ENCODE assay signal across 9 cellular contexts in genomic region chr7:117014673-117015133, GRCh38.
A peak's percentile ranks its signal among the peaks of the same experiment; 100 is the strongest.
DNase-seq lines count a peak whose midpoint lies in the region; ATAC-seq and TF ChIP-seq lines count a peak whose summit lies in the region.
"Had no signal": no experiment of that assay in that cellular context is flagged by ENCODE, and none has a peak within 500 bp of the region (broad histone marks: within the 10 kb centered on the region; RNA-seq: fewer than 3 reads in every experiment).

No MANE protein-coding gene starts in this region.

- H3K79me2 ChIP-seq in H9 (ENCODE audit: insufficient read depth, low read length) = no peaks in the 10 kb centered on the region; the same call in 1 of the 2 replicates

- H3K9me3 Mint-ChIP-seq in H9 = no peaks in the 10 kb centered on the region
- H3K9me3 Mint-ChIP-seq: activated naive CD4-positive, alpha-beta T cell treated with anti-CD3 and anti-CD28 coated beads, Interleukin-2, amount 50 U/mL, for 24 hours had no signal

- no peak overlapping the region for H3K27ac Mint-ChIP-seq in H9
- H3K27ac Mint-ChIP-seq: activated naive CD4-positive, alpha-beta T cell treated with anti-CD3 and anti-CD28 coated beads, Interleukin-2, amount 50 U/mL, for 24 hours had no signal

- WGBS in psoas muscle, 3 donors = 0 to 6% (median 2%) methylated on average over 6 of the region's 6 CpGs
- no CpG with 5 or more reads among the region's 6 CpGs for WGBS in H9 (ENCODE audit: extremely low coverage, insufficient read length, low lambda C conversion rate)

- H3K36me3 Mint-ChIP-seq in H9 (ENCODE audit: insufficient read depth in 1 of 3, low read depth in 3 of 3) = no peaks in the 10 kb centered on the region
- H3K36me3 Mint-ChIP-seq: activated naive CD4-positive, alpha-beta T cell treated with anti-CD3 and anti-CD28 coated beads, Interleukin-2, amount 50 U/mL, for 24 hours had no signal

- H3K36me3 ChIP-seq in SK-N-MC (ENCODE audit: insufficient read depth, low read length) (no peaks in the 10 kb centered on the region), psoas muscle (ENCODE audit: insufficient read depth in 1 of 2, low read depth in 1 of 2) (no peaks in the 10 kb centered on the region)

- H3K4me1 Mint-ChIP-seq in H9 = peaks cover 0 to 8% of the 10 kb centered on the region in 2 experiments; a peak in 3 of 4 replicates

- H3K18ac ChIP-seq in H9 (ENCODE audit: insufficient read length, low read depth, low read length) = no peak overlapping the region

- H3K4me3 ChIP-seq in SK-N-MC = peak overlapping the region; percentile 12; the same call in 1 of the 2 replicates
- peak overlapping the region; percentile 19 for H3K4me3 ChIP-seq in fibroblast of villous mesenchyme (ENCODE audit: low read depth, low read length)
- H3K4me3 ChIP-seq in psoas muscle = peak overlapping the region; percentile 61

- no peak overlapping the region for H2BK5ac ChIP-seq in H9 (ENCODE audit: insufficient read length, low read length)

- no peak overlapping the region for H4K8ac ChIP-seq in H9 (replicated peaks; ENCODE audit: insufficient read length, low read depth, low read length)

- intact Hi-C loops in psoas muscle (cut with DNase I) = loop anchor here in 1 of 2 donors (5.0 kb wide), 1 partner anchor 37 kb away; no protein-coding TSS in a partner anchor

- no peak overlapping the region for H3K14ac ChIP-seq in H9 (ENCODE audit: insufficient read depth, low read length)

- no peak overlapping the region for H3T11ph ChIP-seq in H9 (ENCODE audit: low read length)

- no peak overlapping the region for H3K56ac ChIP-seq in H9 (ENCODE audit: insufficient read length, low read depth, low read length)

- DNase-seq in AG08396 (ENCODE audit: low spot score) = peak; percentile 58
- no peak for DNase-seq in SK-N-MC (ENCODE audit: low read depth, low spot score)
- DNase-seq in fibroblast of villous mesenchyme (ENCODE audit: low read depth) = peak; percentile 69
- DNase-seq in psoas muscle = peak; percentile 17 to 59
- no peak for DNase-seq in H9

- no peak overlapping the region for H2BK12ac ChIP-seq in H9 (ENCODE audit: insufficient read length, low read depth, low read length)

- H3K9ac ChIP-seq in SK-N-MC (ENCODE audit: insufficient read length) (no peak overlapping the region), H9 (ENCODE audit: extremely low read depth, insufficient read length, low read length) (no peak overlapping the region)

- no peak overlapping the region for H2AK5ac ChIP-seq in H9 (ENCODE audit: insufficient read length, low read length)

- H2BK15ac ChIP-seq in H9 (ENCODE audit: low read depth, low read length) = no peak overlapping the region

- H3K4me1 ChIP-seq in psoas muscle (peaks cover 53% of the 10 kb centered on the region), H9 (ENCODE audit: insufficient read depth, low read length) (no peaks in the 10 kb centered on the region; the same call in 1 of the 2 replicates)

- no peaks in the 10 kb centered on the region for H3K27me3 ChIP-seq in psoas muscle (ENCODE audit: insufficient read depth in 3 of 3, low read length in 2 of 3)
- no peaks in the 10 kb centered on the region for H3K27me3 ChIP-seq in H9 (ENCODE audit: insufficient read depth, low read length)

- H4K20me1 ChIP-seq in H9 (ENCODE audit: control insufficient read depth, insufficient read depth, insufficient read length) = no peaks in the 10 kb centered on the region

- no peak overlapping the region for H3K23ac ChIP-seq in H9 (ENCODE audit: insufficient read length, low read depth, low read length)

- no peaks in the 10 kb centered on the region for H3K27me3 Mint-ChIP-seq in H9 (ENCODE audit: low read depth)
- H3K27me3 Mint-ChIP-seq: activated naive CD4-positive, alpha-beta T cell treated with anti-CD3 and anti-CD28 coated beads, Interleukin-2, amount 50 U/mL, for 24 hours had no signal

- peak overlapping the region; percentile 39; the same call in 1 of the 2 replicates for H3K27ac ChIP-seq in SK-N-MC
- peak overlapping the region; percentile 72 for H3K27ac ChIP-seq in psoas muscle
- H3K27ac ChIP-seq in H9 (ENCODE audit: insufficient read length, low read depth, low read length) = no peak overlapping the region

- H2BK20ac ChIP-seq in H9 (ENCODE audit: low read depth, low read length, poor library complexity, severe bottlenecking) = no peak overlapping the region

- no peak overlapping the region for H2BK120ac ChIP-seq in H9 (ENCODE audit: low read depth, low read length, poor library complexity, severe bottlenecking)

- no peaks in the 10 kb centered on the region for H3K79me1 ChIP-seq in H9 (ENCODE audit: insufficient read depth, low read depth, low read length, poor library complexity, severe bottlenecking)

- H4K5ac ChIP-seq in H9 (ENCODE audit: insufficient read length, low read depth, low read length) = no peak overlapping the region

- no peak overlapping the region for H3K4ac ChIP-seq in H9 (ENCODE audit: low read depth, low read length)

- no peaks in the 10 kb centered on the region for H3K23me2 ChIP-seq in H9 (ENCODE audit: insufficient read length, low read depth, low read length, poor library complexity, severe bottlenecking)

- ATAC-seq in GM19023 (IDR thresholded peaks at IDR 0.05; ENCODE audit: unreplicated experiment) (peak; percentile 37), HG03432 (IDR thresholded peaks at IDR 0.05; ENCODE audit: unreplicated experiment) (peak; percentile 34), psoas muscle (peak; percentile 64 to 85 (median 72)), GM18520 (IDR thresholded peaks at IDR 0.05; ENCODE audit: unreplicated experiment) (no peak)

- TF ChIP-seq CTCF in fibroblast of villous mesenchyme (IDR thresholded peaks at IDR 0.05; ENCODE audit: insufficient read depth, low read depth, low read length) = no peak
- TF ChIP-seq CTCF in psoas muscle (IDR thresholded peaks at IDR 0.05) = no peak
- TF ChIP-seq CTCF in H9 (conservative IDR thresholded peaks at IDR 0.05) = no peak

- no peaks in the 10 kb centered on the region for H3K9me3 ChIP-seq in SK-N-MC (ENCODE audit: low read depth, low read length)
- H3K9me3 ChIP-seq in psoas muscle = no peaks in the 10 kb centered on the region
- H3K9me3 ChIP-seq in H9 (ENCODE audit: control insufficient read depth, low read depth, low read length) = no peaks in the 10 kb centered on the region

- no peak overlapping the region for H3K4me3 Mint-ChIP-seq in H9

- H4K91ac ChIP-seq in H9 (ENCODE audit: insufficient read length, low read depth, low read length) = no peak overlapping the region

- H3K4me2 ChIP-seq in H9 (ENCODE audit: insufficient read depth, insufficient read length, low read length) = no peak overlapping the region

- no peak overlapping the region for H2AFZ ChIP-seq in H9 (ENCODE audit: low read length)

Comparison
In these comparisons a context has a peak if more than half of its experiments do, and no peak if none do; other contexts are left out.
1. DNase-seq: peak in AG08396 (single experiment), fibroblast of villous mesenchyme (single experiment) and psoas muscle (2 of 2); none in SK-N-MC (single experiment) and H9 (single experiment).
2. Peak in every context shown above with its lines, with median percentiles within 50 percentile points of each other: H3K4me3 ChIP-seq.